1 cellular context compared by ENCODE assay signal in the genomic region with DNA sequence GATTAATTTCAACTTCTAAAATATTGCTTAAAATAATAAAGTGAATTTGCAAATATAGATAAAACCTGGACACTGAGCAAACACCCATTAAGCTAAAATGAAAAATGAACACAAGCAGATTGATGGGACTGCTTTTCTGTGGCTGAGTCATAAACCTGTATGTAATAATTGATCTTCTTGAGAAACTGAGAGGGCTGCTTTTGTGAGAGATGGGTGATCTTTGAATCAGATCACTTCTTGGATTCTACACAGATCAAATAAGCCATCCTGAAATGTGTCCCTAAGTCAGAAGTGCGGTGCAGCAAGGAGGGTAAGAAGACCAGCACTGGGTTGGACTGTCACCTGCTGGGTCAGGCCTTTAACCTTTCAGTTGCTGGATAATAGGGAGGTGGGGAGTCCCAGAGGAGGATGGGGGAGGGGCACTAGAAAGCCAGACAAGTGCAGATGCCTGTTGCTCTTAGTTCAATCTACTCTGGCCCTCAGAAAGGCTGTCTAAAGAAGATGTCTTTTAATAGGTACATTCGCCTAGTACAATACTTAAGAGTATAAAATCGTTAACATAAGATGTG.
TF ChIP-seq lines count a peak whose summit lies in the region.

No MANE protein-coding gene starts in this region.

TF ChIP-seq in K562, 482 proteins besides CTCF, POLR2A, EP300 and RAD21:
- TF ChIP-seq SRF (CRISPR knock-in tag; IDR thresholded peaks at IDR 0.05) = no peak
- no peak for TF ChIP-seq TCFL5 (CRISPR knock-in tag; conservative IDR thresholded peaks at IDR 0.05)
- TF ChIP-seq GTF2E2 (tag; IDR thresholded peaks at IDR 0.05) = no peak
- TF ChIP-seq, protein P1, sequence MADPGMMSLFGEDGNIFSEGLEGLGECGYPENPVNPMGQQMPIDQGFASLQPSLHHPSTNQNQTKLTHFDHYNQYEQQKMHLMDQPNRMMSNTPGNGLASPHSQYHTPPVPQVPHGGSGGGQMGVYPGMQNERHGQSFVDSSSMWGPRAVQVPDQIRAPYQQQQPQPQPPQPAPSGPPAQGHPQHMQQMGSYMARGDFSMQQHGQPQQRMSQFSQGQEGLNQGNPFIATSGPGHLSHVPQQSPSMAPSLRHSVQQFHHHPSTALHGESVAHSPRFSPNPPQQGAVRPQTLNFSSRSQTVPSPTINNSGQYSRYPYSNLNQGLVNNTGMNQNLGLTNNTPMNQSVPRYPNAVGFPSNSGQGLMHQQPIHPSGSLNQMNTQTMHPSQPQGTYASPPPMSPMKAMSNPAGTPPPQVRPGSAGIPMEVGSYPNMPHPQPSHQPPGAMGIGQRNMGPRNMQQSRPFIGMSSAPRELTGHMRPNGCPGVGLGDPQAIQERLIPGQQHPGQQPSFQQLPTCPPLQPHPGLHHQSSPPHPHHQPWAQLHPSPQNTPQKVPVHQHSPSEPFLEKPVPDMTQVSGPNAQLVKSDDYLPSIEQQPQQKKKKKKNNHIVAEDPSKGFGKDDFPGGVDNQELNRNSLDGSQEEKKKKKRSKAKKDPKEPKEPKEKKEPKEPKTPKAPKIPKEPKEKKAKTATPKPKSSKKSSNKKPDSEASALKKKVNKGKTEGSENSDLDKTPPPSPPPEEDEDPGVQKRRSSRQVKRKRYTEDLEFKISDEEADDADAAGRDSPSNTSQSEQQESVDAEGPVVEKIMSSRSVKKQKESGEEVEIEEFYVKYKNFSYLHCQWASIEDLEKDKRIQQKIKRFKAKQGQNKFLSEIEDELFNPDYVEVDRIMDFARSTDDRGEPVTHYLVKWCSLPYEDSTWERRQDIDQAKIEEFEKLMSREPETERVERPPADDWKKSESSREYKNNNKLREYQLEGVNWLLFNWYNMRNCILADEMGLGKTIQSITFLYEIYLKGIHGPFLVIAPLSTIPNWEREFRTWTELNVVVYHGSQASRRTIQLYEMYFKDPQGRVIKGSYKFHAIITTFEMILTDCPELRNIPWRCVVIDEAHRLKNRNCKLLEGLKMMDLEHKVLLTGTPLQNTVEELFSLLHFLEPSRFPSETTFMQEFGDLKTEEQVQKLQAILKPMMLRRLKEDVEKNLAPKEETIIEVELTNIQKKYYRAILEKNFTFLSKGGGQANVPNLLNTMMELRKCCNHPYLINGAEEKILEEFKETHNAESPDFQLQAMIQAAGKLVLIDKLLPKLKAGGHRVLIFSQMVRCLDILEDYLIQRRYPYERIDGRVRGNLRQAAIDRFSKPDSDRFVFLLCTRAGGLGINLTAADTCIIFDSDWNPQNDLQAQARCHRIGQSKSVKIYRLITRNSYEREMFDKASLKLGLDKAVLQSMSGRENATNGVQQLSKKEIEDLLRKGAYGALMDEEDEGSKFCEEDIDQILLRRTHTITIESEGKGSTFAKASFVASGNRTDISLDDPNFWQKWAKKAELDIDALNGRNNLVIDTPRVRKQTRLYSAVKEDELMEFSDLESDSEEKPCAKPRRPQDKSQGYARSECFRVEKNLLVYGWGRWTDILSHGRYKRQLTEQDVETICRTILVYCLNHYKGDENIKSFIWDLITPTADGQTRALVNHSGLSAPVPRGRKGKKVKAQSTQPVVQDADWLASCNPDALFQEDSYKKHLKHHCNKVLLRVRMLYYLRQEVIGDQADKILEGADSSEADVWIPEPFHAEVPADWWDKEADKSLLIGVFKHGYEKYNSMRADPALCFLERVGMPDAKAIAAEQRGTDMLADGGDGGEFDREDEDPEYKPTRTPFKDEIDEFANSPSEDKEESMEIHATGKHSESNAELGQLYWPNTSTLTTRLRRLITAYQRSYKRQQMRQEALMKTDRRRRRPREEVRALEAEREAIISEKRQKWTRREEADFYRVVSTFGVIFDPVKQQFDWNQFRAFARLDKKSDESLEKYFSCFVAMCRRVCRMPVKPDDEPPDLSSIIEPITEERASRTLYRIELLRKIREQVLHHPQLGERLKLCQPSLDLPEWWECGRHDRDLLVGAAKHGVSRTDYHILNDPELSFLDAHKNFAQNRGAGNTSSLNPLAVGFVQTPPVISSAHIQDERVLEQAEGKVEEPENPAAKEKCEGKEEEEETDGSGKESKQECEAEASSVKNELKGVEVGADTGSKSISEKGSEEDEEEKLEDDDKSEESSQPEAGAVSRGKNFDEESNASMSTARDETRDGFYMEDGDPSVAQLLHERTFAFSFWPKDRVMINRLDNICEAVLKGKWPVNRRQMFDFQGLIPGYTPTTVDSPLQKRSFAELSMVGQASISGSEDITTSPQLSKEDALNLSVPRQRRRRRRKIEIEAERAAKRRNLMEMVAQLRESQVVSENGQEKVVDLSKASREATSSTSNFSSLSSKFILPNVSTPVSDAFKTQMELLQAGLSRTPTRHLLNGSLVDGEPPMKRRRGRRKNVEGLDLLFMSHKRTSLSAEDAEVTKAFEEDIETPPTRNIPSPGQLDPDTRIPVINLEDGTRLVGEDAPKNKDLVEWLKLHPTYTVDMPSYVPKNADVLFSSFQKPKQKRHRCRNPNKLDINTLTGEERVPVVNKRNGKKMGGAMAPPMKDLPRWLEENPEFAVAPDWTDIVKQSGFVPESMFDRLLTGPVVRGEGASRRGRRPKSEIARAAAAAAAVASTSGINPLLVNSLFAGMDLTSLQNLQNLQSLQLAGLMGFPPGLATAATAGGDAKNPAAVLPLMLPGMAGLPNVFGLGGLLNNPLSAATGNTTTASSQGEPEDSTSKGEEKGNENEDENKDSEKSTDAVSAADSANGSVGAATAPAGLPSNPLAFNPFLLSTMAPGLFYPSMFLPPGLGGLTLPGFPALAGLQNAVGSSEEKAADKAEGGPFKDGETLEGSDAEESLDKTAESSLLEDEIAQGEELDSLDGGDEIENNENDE (IDR thresholded peaks at IDR 0.05; ENCODE audit: low read depth, low read length) = no peak
- TF ChIP-seq SNRNP70 (optimal IDR thresholded peaks at IDR 0.05; ENCODE audit: low read depth, low read length) = no peak
- TF ChIP-seq, protein P2, sequence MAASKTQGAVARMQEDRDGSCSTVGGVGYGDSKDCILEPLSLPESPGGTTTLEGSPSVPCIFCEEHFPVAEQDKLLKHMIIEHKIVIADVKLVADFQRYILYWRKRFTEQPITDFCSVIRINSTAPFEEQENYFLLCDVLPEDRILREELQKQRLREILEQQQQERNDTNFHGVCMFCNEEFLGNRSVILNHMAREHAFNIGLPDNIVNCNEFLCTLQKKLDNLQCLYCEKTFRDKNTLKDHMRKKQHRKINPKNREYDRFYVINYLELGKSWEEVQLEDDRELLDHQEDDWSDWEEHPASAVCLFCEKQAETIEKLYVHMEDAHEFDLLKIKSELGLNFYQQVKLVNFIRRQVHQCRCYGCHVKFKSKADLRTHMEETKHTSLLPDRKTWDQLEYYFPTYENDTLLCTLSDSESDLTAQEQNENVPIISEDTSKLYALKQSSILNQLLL (CRISPR knock-in tag; IDR thresholded peaks at IDR 0.05; ENCODE audit: borderline replicate concordance) = no peak
- no peak for TF ChIP-seq RUNX1 (IDR thresholded peaks at IDR 0.05; ENCODE audit: low read depth)
- TF ChIP-seq, protein P3, sequence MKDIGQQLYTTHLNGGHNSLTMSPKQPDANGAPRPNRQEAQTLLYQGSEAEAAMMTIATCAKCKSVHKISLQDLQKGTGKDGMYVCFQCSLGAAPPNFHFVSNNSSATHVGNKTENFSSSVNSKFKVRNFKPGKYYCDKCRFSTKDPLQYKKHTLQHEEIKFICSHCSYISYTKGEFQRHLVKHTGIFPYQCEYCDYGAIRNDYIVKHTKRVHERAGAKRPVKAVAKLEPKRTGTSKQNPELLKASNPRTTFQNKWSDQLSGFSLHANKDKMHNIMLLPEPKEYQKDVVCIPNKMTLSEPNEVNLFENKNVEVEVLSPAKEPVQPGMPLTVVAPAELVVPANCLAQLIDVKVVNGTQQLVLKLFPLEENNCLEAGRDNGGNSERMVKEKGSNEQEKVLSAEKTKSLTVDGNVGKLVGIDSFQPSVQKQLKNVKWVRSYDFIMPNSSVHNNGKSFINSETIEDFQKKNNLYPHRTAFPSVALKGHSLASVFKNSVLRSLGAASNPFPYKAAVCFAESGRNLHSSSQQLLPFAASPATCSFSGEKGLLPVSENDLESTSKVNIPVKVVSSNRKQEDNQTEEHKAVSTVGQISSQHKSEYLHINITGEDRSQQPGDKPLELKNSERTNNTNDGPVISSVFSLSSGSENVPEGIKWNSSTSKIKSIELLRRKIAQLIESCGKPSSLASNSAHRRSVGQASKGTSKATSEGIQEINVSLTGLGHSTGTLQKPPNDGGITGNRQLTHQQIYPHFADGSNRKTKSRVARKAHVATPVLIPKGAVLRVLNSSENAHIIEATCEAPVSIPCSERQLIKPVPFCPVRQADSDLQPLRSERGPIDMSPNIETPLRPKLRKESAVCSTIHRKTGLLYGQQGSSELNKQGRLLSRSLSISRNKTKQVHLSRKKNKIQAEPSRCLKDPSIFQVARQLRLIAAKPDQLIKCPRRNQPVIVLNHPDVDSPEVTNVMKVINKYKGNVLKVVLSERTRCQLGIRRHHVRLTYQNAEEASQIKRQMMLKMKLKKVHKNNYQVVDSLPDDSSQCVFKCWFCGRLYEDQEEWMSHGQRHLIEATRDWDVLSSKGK (CRISPR knock-in tag; IDR thresholded peaks at IDR 0.05) = no peak
- no peak for TF ChIP-seq ZNF12 (CRISPR knock-in tag; IDR thresholded peaks at IDR 0.05)
- TF ChIP-seq RBM14 (IDR thresholded peaks at IDR 0.05; ENCODE audit: borderline replicate concordance, insufficient read depth, low read depth, low read length) = no peak
- no peak for TF ChIP-seq NCOA6 (IDR thresholded peaks at IDR 0.05)
- no peak for TF ChIP-seq ZNF668 (CRISPR knock-in tag; IDR thresholded peaks at IDR 0.05)
- TF ChIP-seq NFIC (IDR thresholded peaks at IDR 0.05) = no peak
- no peak for TF ChIP-seq CBX8 (IDR thresholded peaks at IDR 0.05; ENCODE audit: borderline replicate concordance, extremely low read depth, low read depth, low read length, poor library complexity, severe bottlenecking)
- TF ChIP-seq FOXM1 (IDR thresholded peaks at IDR 0.05; ENCODE audit: low read depth) = no peak
- no peak for TF ChIP-seq FOXM1 (CRISPR knock-in tag; IDR thresholded peaks at IDR 0.05; ENCODE audit: low read depth)
- TF ChIP-seq EZH2 (IDR thresholded peaks at IDR 0.05; ENCODE audit: borderline replicate concordance, low read depth, low read length) = no peak
- TF ChIP-seq PHB2 (IDR thresholded peaks at IDR 0.05; ENCODE audit: low read depth) = no peak
